In genomic region chr1:173202430-173203145, GRCh38 we compare ENCODE assay signal across 1 cellular context.
TF ChIP-seq lines count a peak whose summit lies in the region.

No MANE protein-coding gene starts in this region.

TF ChIP-seq in K562, 482 proteins besides CTCF, POLR2A, EP300 and RAD21 (continued from another document):
- 0 out of 2 replicates have a peak, but pooled peaks have one; percentile 43 for TF ChIP-seq BACH1 (tag; IDR thresholded peaks at IDR 0.05)
- TF ChIP-seq, protein P1, sequence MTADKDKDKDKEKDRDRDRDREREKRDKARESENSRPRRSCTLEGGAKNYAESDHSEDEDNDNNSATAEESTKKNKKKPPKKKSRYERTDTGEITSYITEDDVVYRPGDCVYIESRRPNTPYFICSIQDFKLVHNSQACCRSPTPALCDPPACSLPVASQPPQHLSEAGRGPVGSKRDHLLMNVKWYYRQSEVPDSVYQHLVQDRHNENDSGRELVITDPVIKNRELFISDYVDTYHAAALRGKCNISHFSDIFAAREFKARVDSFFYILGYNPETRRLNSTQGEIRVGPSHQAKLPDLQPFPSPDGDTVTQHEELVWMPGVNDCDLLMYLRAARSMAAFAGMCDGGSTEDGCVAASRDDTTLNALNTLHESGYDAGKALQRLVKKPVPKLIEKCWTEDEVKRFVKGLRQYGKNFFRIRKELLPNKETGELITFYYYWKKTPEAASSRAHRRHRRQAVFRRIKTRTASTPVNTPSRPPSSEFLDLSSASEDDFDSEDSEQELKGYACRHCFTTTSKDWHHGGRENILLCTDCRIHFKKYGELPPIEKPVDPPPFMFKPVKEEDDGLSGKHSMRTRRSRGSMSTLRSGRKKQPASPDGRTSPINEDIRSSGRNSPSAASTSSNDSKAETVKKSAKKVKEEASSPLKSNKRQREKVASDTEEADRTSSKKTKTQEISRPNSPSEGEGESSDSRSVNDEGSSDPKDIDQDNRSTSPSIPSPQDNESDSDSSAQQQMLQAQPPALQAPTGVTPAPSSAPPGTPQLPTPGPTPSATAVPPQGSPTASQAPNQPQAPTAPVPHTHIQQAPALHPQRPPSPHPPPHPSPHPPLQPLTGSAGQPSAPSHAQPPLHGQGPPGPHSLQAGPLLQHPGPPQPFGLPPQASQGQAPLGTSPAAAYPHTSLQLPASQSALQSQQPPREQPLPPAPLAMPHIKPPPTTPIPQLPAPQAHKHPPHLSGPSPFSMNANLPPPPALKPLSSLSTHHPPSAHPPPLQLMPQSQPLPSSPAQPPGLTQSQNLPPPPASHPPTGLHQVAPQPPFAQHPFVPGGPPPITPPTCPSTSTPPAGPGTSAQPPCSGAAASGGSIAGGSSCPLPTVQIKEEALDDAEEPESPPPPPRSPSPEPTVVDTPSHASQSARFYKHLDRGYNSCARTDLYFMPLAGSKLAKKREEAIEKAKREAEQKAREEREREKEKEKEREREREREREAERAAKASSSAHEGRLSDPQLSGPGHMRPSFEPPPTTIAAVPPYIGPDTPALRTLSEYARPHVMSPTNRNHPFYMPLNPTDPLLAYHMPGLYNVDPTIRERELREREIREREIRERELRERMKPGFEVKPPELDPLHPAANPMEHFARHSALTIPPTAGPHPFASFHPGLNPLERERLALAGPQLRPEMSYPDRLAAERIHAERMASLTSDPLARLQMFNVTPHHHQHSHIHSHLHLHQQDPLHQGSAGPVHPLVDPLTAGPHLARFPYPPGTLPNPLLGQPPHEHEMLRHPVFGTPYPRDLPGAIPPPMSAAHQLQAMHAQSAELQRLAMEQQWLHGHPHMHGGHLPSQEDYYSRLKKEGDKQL (CRISPR knock-in tag; IDR thresholded peaks at IDR 0.05; ENCODE audit: borderline replicate concordance): no peak
- TF ChIP-seq MBD2 (IDR thresholded peaks at IDR 0.05; ENCODE audit: borderline replicate concordance, low read depth): no peak
- TF ChIP-seq PKNOX1 (IDR thresholded peaks at IDR 0.05): 0 out of 2 replicates have a peak, but pooled peaks have one; percentile 14
- TF ChIP-seq YY1 (IDR thresholded peaks at IDR 0.05; ENCODE audit: borderline replicate concordance in 1 of 3, control insufficient read depth in 1 of 3, extremely low read depth in 1 of 3, insufficient read depth in 3 of 3, insufficient read length in 1 of 3, insufficient replicate concordance in 2 of 3, low read depth in 1 of 3, low read length in 2 of 3): no peak
- TF ChIP-seq, protein P2, sequence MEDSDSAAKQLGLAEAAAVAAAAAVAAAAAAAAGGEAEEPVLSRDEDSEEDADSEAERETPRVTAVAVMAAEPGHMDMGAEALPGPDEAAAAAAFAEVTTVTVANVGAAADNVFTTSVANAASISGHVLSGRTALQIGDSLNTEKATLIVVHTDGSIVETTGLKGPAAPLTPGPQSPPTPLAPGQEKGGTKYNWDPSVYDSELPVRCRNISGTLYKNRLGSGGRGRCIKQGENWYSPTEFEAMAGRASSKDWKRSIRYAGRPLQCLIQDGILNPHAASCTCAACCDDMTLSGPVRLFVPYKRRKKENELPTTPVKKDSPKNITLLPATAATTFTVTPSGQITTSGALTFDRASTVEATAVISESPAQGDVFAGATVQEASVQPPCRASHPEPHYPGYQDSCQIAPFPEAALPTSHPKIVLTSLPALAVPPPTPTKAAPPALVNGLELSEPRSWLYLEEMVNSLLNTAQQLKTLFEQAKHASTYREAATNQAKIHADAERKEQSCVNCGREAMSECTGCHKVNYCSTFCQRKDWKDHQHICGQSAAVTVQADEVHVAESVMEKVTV (CRISPR knock-in tag; IDR thresholded peaks at IDR 0.05): peak; percentile 98
- TF ChIP-seq, protein P3, sequence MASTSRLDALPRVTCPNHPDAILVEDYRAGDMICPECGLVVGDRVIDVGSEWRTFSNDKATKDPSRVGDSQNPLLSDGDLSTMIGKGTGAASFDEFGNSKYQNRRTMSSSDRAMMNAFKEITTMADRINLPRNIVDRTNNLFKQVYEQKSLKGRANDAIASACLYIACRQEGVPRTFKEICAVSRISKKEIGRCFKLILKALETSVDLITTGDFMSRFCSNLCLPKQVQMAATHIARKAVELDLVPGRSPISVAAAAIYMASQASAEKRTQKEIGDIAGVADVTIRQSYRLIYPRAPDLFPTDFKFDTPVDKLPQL (IDR thresholded peaks at IDR 0.05; ENCODE audit: extremely low read depth, insufficient read length): no peak
- TF ChIP-seq ZNF384 (IDR thresholded peaks at IDR 0.05; ENCODE audit: low read depth, low read length): no peak
- no peak for TF ChIP-seq ZNF699 (CRISPR knock-in tag; IDR thresholded peaks at IDR 0.05; ENCODE audit: insufficient replicate concordance)
